Comparison of ENCODE assay signal across 1 cellular context in the genomic region with DNA sequence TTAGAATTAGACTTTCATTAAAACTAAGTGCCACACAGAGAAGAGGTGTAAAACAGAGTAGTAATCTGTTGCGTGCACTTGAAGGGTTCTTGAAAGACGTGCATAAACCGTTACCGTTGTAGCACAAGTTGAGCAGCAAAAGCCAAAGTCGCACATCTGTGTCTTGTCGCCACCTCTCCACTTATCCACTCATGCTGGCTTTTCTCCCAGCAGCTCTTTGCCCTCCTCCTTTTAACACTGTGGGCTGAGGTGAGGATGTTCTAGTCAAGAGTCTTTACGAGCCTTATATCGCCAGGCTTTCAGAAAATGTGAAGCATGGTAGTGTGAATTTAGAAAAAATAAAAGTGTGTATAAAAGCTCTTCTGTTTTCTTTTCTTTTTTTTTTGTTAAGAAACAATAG.
TF ChIP-seq lines count a peak whose summit lies in the region.

No MANE protein-coding gene starts in this region.

TF ChIP-seq in HEK293, 187 proteins besides CTCF, POLR2A, EP300 and RAD21:
- TF ChIP-seq, protein P1, sequence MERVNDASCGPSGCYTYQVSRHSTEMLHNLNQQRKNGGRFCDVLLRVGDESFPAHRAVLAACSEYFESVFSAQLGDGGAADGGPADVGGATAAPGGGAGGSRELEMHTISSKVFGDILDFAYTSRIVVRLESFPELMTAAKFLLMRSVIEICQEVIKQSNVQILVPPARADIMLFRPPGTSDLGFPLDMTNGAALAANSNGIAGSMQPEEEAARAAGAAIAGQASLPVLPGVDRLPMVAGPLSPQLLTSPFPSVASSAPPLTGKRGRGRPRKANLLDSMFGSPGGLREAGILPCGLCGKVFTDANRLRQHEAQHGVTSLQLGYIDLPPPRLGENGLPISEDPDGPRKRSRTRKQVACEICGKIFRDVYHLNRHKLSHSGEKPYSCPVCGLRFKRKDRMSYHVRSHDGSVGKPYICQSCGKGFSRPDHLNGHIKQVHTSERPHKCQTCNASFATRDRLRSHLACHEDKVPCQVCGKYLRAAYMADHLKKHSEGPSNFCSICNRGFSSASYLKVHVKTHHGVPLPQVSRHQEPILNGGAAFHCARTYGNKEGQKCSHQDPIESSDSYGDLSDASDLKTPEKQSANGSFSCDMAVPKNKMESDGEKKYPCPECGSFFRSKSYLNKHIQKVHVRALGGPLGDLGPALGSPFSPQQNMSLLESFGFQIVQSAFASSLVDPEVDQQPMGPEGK (tag by site-specific recombination; IDR thresholded peaks at IDR 0.05), result no peak
- TF ChIP-seq ZNF76 (tag by site-specific recombination; IDR thresholded peaks at IDR 0.05; ENCODE audit: borderline replicate concordance, low read depth), result no peak
- TF ChIP-seq ZNF169 (tag by site-specific recombination; IDR thresholded peaks at IDR 0.05), result no peak
- no peak for TF ChIP-seq ZNF292 (tag by site-specific recombination; IDR thresholded peaks at IDR 0.05; ENCODE audit: borderline replicate concordance, low read depth)
- TF ChIP-seq ZFP37 (tag by site-specific recombination; IDR thresholded peaks at IDR 0.05), result no peak
- TF ChIP-seq, protein P2, sequence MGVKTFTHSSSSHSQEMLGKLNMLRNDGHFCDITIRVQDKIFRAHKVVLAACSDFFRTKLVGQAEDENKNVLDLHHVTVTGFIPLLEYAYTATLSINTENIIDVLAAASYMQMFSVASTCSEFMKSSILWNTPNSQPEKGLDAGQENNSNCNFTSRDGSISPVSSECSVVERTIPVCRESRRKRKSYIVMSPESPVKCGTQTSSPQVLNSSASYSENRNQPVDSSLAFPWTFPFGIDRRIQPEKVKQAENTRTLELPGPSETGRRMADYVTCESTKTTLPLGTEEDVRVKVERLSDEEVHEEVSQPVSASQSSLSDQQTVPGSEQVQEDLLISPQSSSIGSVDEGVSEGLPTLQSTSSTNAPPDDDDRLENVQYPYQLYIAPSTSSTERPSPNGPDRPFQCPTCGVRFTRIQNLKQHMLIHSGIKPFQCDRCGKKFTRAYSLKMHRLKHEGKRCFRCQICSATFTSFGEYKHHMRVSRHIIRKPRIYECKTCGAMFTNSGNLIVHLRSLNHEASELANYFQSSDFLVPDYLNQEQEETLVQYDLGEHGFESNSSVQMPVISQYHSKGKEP (tag by site-specific recombination; IDR thresholded peaks at IDR 0.05), result 0 out of 2 replicates have a peak, but pooled peaks have one; percentile 20
- no peak for TF ChIP-seq ZNF23 (tag by site-specific recombination; IDR thresholded peaks at IDR 0.05; ENCODE audit: borderline replicate concordance)
- peak; percentile 48 for TF ChIP-seq FEZF1 (tag by site-specific recombination; IDR thresholded peaks at IDR 0.05)
- TF ChIP-seq ZNF792 (tag by site-specific recombination; IDR thresholded peaks at IDR 0.05), result no peak
- no peak for TF ChIP-seq ZNF114 (tag by site-specific recombination; IDR thresholded peaks at IDR 0.05)
- no peak for TF ChIP-seq ZNF24 (tag by site-specific recombination; IDR thresholded peaks at IDR 0.05)
- TF ChIP-seq ZNF37A (tag by site-specific recombination; IDR thresholded peaks at IDR 0.05), result no peak
- TF ChIP-seq SCRT2 (tag by site-specific recombination; IDR thresholded peaks at IDR 0.05), result peak; percentile 50
- TF ChIP-seq SP2 (tag by site-specific recombination; IDR thresholded peaks at IDR 0.05), result no peak
- no peak for TF ChIP-seq ZSCAN23 (tag by site-specific recombination; IDR thresholded peaks at IDR 0.05)
- no peak for TF ChIP-seq ZBTB17 (tag by site-specific recombination; IDR thresholded peaks at IDR 0.05)
